ENCODE assay signal across 14 cellular contexts in the genomic region with DNA sequence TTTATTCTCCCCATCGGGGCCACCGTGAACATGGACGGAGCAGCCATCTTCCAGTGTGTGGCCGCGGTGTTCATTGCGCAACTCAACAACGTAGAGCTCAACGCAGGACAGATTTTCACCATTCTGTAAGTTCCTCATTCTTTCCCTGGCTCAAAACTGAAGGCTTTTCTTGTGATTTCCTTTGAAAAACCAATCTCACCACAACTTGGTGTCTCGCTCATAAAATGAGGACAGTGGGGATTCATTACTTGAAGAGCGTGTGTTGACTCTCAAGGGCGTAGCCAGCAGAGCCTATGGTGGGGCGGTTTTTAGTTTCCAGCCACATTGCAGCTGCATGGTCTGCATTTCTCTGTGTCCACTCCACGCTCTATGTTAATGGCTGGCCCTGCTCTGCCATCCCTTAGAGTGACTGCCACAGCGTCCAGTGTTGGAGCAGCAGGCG. TPM values are rescaled to one million over a fixed set of nuclear protein-coding genes. Genes with fewer than 3 reads are reported as not detected.
A peak's percentile ranks its signal among the peaks of the same experiment; 100 is the strongest.
DNase-seq lines count a peak whose midpoint lies in the region; ATAC-seq and TF ChIP-seq lines count a peak whose summit lies in the region.
"Had no signal": no experiment of that assay in that cellular context is flagged by ENCODE, and none has a peak within 500 bp of the region (broad histone marks: within the 10 kb centered on the region; RNA-seq: fewer than 3 reads in every experiment).

No MANE protein-coding gene starts in this region.

- H3K4me1 Mint-ChIP-seq in endothelial cell (ENCODE audit: unreplicated experiment) = peaks cover 56% of the 10 kb centered on the region
- H3K4me1 Mint-ChIP-seq in naive B cell = peaks cover 37 to 62% (median 51%) of the 10 kb centered on the region in 3 donors

- TF ChIP-seq CTCF in endothelial cell (IDR thresholded peaks at IDR 0.05; ENCODE audit: unreplicated experiment) = no peak

- in situ Hi-C loops in G401 (cut with HindIII; ENCODE audit: low sequenced_read_pairs) = no loop called here

- DNase-seq in AML-193 (lab: John Stamatoyannopoulos, UW) (peak; percentile 91 to 93), NOMO-1 treated with DMSO at 0.1 percent for 48 hours (lab: John Stamatoyannopoulos, UW; ENCODE audit: unreplicated experiment) (peak; percentile 95), endothelial cell (ENCODE audit: low spot score) (no peak), naive B cell (no peak), G401 (ENCODE audit: low spot score) (no peak)
- DNase-seq: ACHN; activated CD4-positive, CD25-positive, alpha-beta regulatory T cell; cortex of kidney; NCI-H146; nephron progenitor cell; small intestine had no signal

- ATAC-seq in naive B cell (ENCODE audit: low read depth in 2 of 2) (peak; percentile 39 to 40), GM18907 (IDR thresholded peaks at IDR 0.05; ENCODE audit: unreplicated experiment) (no peak), GM21515 (IDR thresholded peaks at IDR 0.05; ENCODE audit: unreplicated experiment) (no peak), GM18517 (IDR thresholded peaks at IDR 0.05; ENCODE audit: unreplicated experiment) (no peak)

- no peaks in the 10 kb centered on the region for H3K9me3 Mint-ChIP-seq in endothelial cell (ENCODE audit: unreplicated experiment)
- H3K9me3 Mint-ChIP-seq in naive B cell = no peaks in the 10 kb centered on the region
- H3K9me3 Mint-ChIP-seq: nephron progenitor cell had no signal

- no peak overlapping the region for H3K27ac Mint-ChIP-seq in endothelial cell (ENCODE audit: unreplicated experiment)
- H3K27ac Mint-ChIP-seq in naive B cell = peak overlapping the region in 5 of 6 donors; percentile 64 to 96 (median 82)
- H3K27ac Mint-ChIP-seq: nephron progenitor cell had no signal

- peak overlapping the region; percentile 77 for H3K4me3 Mint-ChIP-seq in endothelial cell (ENCODE audit: unreplicated experiment)
- peak overlapping the region; percentile 17 to 89 (median 74) for H3K4me3 Mint-ChIP-seq in naive B cell
- H3K4me3 Mint-ChIP-seq: nephron progenitor cell had no signal

- H3K27me3 Mint-ChIP-seq in endothelial cell (ENCODE audit: unreplicated experiment) = peaks cover 5% of the 10 kb centered on the region
- no peaks in the 10 kb centered on the region for H3K27me3 Mint-ChIP-seq in naive B cell

- H3K36me3 Mint-ChIP-seq in endothelial cell (ENCODE audit: low read depth, unreplicated experiment) (peaks cover 36% of the 10 kb centered on the region), naive B cell (peaks cover 6 to 28% of the 10 kb centered on the region in 2 donors)

RNA-seq across cellular contexts. Expression of gene SLC1A4, which starts 29.0 kb away (rescaled TPM):
- total RNA-seq in endothelial cell (ENCODE audit: unreplicated experiment) = 41.4 TPM
- polyA plus RNA-seq in naive B cell (ENCODE audit: low read depth in 6 of 6) = 1 to 10 TPM; 2.1 to 5.8 (median 3.0) TPM
- total RNA-seq in G401 (2014; rRNA removed; shearing (Covaris generic)) = 2.8 and 3.6 TPM in 2 replicates

RNA-seq across cellular contexts. Expression of gene CEP68, which starts 38.1 kb away (rescaled TPM):
- 63.3 TPM for total RNA-seq in endothelial cell (ENCODE audit: unreplicated experiment)
- polyA plus RNA-seq in naive B cell (ENCODE audit: low read depth in 6 of 6) = 10 to 100 TPM; 16.6 to 21.0 (median 18.6) TPM
- total RNA-seq in G401 (2014; rRNA removed; shearing (Covaris generic)) = 8.5 and 12.6 TPM in 2 replicates

Comparison
In these comparisons a context has a peak if more than half of its experiments do, and no peak if none do; other contexts are left out.
1. DNase-seq: peak in AML-193 (2 of 2) and NOMO-1 treated with DMSO at 0.1 percent for 48 hours (single experiment); none in endothelial cell (single experiment), naive B cell (single experiment) and G401 (single experiment).
2. ATAC-seq: peak in naive B cell (2 of 2); none in GM18907 (single experiment), GM21515 (single experiment) and GM18517 (single experiment).